18 cellular contexts compared by ENCODE assay signal in genomic region chr9:128846680-128847030, GRCh38. TPM values are rescaled to one million over a fixed set of nuclear protein-coding genes. Genes with fewer than 3 reads are reported as not detected.
DNase-seq lines count a peak whose midpoint lies in the region; ATAC-seq and TF ChIP-seq lines count a peak whose summit lies in the region.
"Had no signal": no experiment of that assay in that cellular context is flagged by ENCODE, and none has a peak within 500 bp of the region (broad histone marks: within the 10 kb centered on the region; RNA-seq: fewer than 3 reads in every experiment).

No MANE protein-coding gene starts in this region.

- H3K9me3 ChIP-seq in hepatocyte (ENCODE audit: low read depth) (no peaks in the 10 kb centered on the region), BE2C (no peaks in the 10 kb centered on the region; the same call in 1 of the 2 replicates)

- ATAC-seq in HG03442 (IDR thresholded peaks at IDR 0.05; ENCODE audit: unreplicated experiment), result no peak
- ATAC-seq: HCT116 had no signal

- H3K27ac ChIP-seq in hepatocyte, result peak overlapping the region; percentile 47
- H3K27ac ChIP-seq: GM23248, HL-60 had no signal

- H3K4me3 ChIP-seq in hepatocyte, result no peak overlapping the region
- H3K4me3 ChIP-seq in BE2C (ENCODE audit: low read depth, low read length), result no peak overlapping the region
- H3K4me3 ChIP-seq: GM23248 had no signal

- H3K36me3 ChIP-seq in hepatocyte (replicated peaks; ENCODE audit: insufficient read depth, low read depth) (no peaks in the 10 kb centered on the region), BE2C (peaks cover 24% of the 10 kb centered on the region)

- no peaks in the 10 kb centered on the region for H3K9me2 ChIP-seq in hepatocyte (replicated peaks; ENCODE audit: insufficient read depth)

- no peak overlapping the region for H2AFZ ChIP-seq in hepatocyte
- H2AFZ ChIP-seq: GM23248 had no signal

- DNase-seq in HuH-7 (ENCODE audit: low spot score) (peak; percentile 2), hepatocyte (ENCODE audit: low spot score) (no peak), posterior vena cava (ENCODE audit: low spot score) (peak; percentile 32), BE2C (no peak)
- DNase-seq: Calu3; CD4-positive, alpha-beta memory T cell; DMS79; GM23248; NCI-H1417 treated with DMSO at 0.1 percent for 48 hours; NCI-H2029; NCI-H2171; NCI-H446; NCI-H69; OCI-M1; RPMI8226 had no signal

- intact Hi-C loops in posterior vena cava (cut with DNase I), result no loop called here

- H3K4me1 ChIP-seq in hepatocyte (ENCODE audit: insufficient read depth) (no peaks in the 10 kb centered on the region), BE2C (peaks cover 16% of the 10 kb centered on the region)

- no peak for TF ChIP-seq CTCF in hepatocyte (IDR thresholded peaks at IDR 0.05; ENCODE audit: poor library complexity)
- no peak for TF ChIP-seq CTCF in BE2C (IDR thresholded peaks at IDR 0.05; ENCODE audit: low read depth, low read length)

- H3K27me3 ChIP-seq in hepatocyte, result no peaks in the 10 kb centered on the region
- H3K27me3 ChIP-seq in BE2C, result no peaks in the 10 kb centered on the region

- WGBS in hepatocyte (ENCODE audit: low lambda C conversion rate, missing lambda C conversion rate), result 94% methylated on average over 3 of the region's 3 CpGs

- no peaks in the 10 kb centered on the region for H4K20me1 ChIP-seq in hepatocyte (ENCODE audit: insufficient read depth, poor library complexity, severe bottlenecking)

- H3K4me2 ChIP-seq in hepatocyte, result no peak overlapping the region

- no peaks in the 10 kb centered on the region for H3K79me2 ChIP-seq in hepatocyte

RNA-seq across cellular contexts. Expression of gene SPOUT1, which starts 17.1 kb away (rescaled TPM):
- total RNA-seq in hepatocyte (21.9 and 27.3 TPM in 2 replicates), posterior vena cava (10 to 100 TPM; 23.3 to 24.8 TPM)
- 38.5 and 59.6 TPM in 2 replicates for polyA plus RNA-seq in hepatocyte
- polyA plus RNA-seq in BE2C (2012; ENCODE audit: insufficient read depth, insufficient read length, low read depth), result 108 TPM

RNA-seq across cellular contexts. Expression of gene ENDOG, which starts 28.4 kb away (rescaled TPM):
- total RNA-seq in hepatocyte (18.9 and 22.5 TPM in 2 replicates), posterior vena cava (10 to 100 TPM; 15.8 to 16.6 TPM)
- 32.6 and 37.4 TPM in 2 replicates for polyA plus RNA-seq in hepatocyte
- polyA plus RNA-seq in BE2C (2012; ENCODE audit: insufficient read depth, insufficient read length, low read depth), result 7.9 TPM

RNA-seq across cellular contexts. Expression of gene KYAT1, which starts 35.1 kb away (rescaled TPM):
- total RNA-seq in hepatocyte (5.1 and 7.9 TPM in 2 replicates), posterior vena cava (1 to 10 TPM; 5.1 to 5.5 TPM)
- polyA plus RNA-seq in hepatocyte, result 8.4 and 8.7 TPM in 2 replicates
- polyA plus RNA-seq in BE2C (2012; ENCODE audit: insufficient read depth, insufficient read length, low read depth), result 9.9 TPM

RNA-seq across cellular contexts. Expression of gene LRRC8A, which starts 35.3 kb away (rescaled TPM):
- total RNA-seq in hepatocyte, result 28.8 and 30.7 TPM in 2 replicates
- polyA plus RNA-seq in hepatocyte, result 46.8 and 55.6 TPM in 2 replicates
- 10 to 100 TPM; 49.1 to 58.3 TPM for total RNA-seq in posterior vena cava
- polyA plus RNA-seq in BE2C (2012; ENCODE audit: insufficient read depth, insufficient read length, low read depth), result 66.4 TPM

RNA-seq across cellular contexts. Expression of gene TBC1D13, which starts 59.6 kb away (rescaled TPM):
- total RNA-seq in hepatocyte (21.4 and 39.3 TPM in 2 replicates), posterior vena cava (10 to 100 TPM; 19.2 to 21.3 TPM)
- polyA plus RNA-seq in hepatocyte, result 20.4 and 25.2 TPM in 2 replicates
- 34.1 TPM for polyA plus RNA-seq in BE2C (2012; ENCODE audit: insufficient read depth, insufficient read length, low read depth)

Comparison
In these comparisons a context has a peak if more than half of its experiments do, and no peak if none do; other contexts are left out.
1. DNase-seq: peak in HuH-7 (single experiment) and posterior vena cava (single experiment); none in hepatocyte (single experiment) and BE2C (single experiment).